ENCODE assay signal across 27 cellular contexts in the genomic region with DNA sequence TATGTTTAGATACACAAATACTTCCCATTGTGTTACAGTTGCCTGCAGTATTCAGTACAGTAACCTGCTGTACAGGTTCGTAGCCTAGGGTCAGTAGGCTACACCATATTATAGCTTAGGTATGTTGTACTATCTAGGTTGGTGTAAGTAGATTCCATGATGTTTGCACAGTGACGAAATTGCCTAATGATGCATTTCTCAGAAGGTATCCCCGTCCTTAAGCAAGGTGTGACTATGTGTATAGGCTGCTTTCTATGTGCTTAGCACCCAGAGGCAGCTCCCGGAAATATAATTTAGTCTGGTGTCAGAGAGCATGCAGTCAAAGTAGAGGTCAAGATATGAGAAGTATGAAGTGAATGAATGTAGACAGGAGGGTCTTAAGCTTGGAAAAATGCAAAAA. TPM values are rescaled to one million over a fixed set of nuclear protein-coding genes. Genes with fewer than 3 reads are reported as not detected.
"Had no signal": no experiment of that assay in that cellular context is flagged by ENCODE, and none has a peak within 500 bp of the region (broad histone marks: within the 10 kb centered on the region; RNA-seq: fewer than 3 reads in every experiment).

No MANE protein-coding gene starts in this region.

- H3K36me3 ChIP-seq: left ventricle myocardium inferior, neutrophil, spleen, stomach, thoracic aorta, transverse colon had no signal

- H3K9me3 Mint-ChIP-seq: naive thymus-derived CD4-positive, alpha-beta T cell had no signal

- H3K27me3 ChIP-seq: heart left ventricle, neutrophil, spleen, stomach, transverse colon had no signal

- FAIRE-seq: islet of Langerhans, urothelium cell line had no signal

- H3K4me3 ChIP-seq: heart left ventricle, left ventricle myocardium inferior, psoas muscle, spleen, stomach, thoracic aorta, transverse colon had no signal

- H3K9me3 ChIP-seq: heart left ventricle, left ventricle myocardium inferior, neutrophil, psoas muscle, spleen, stomach, thoracic aorta, transverse colon had no signal

- ATAC-seq: heart left ventricle; naive thymus-derived CD4-positive, alpha-beta T cell; psoas muscle; sciatic nerve had no signal

- H3K27ac ChIP-seq: heart left ventricle, left ventricle myocardium inferior, neutrophil, psoas muscle, spleen, thoracic aorta, transverse colon had no signal

- H3K27me3 Mint-ChIP-seq: naive thymus-derived CD4-positive, alpha-beta T cell had no signal

- H3K4me3 Mint-ChIP-seq: naive thymus-derived CD4-positive, alpha-beta T cell had no signal

- H3K27ac Mint-ChIP-seq: naive thymus-derived CD4-positive, alpha-beta T cell had no signal

- DNase-seq: cerebellar nuclear complex; dermis blood vessel endothelial cell; erythroblast; foreskin melanocyte; heart left ventricle; hypothalamus; kidney glomerular epithelial cell; left ventricle myocardium inferior; mesendoderm; naive thymus-derived CD4-positive, alpha-beta T cell; psoas muscle; spleen; stimulated activated CD4-positive, alpha-beta T cell treated with anti-CD3 and anti-CD28 coated beads, Interleukin-15, amount 100 ng/mL, for 24 hours; stimulated activated CD4-positive, alpha-beta T cell treated with anti-CD3 and anti-CD28 coated beads, Interleukin-1b, Interleukin-23, amount 100 ng/mL, for 48 hours; stimulated activated CD4-positive, alpha-beta T cell treated with anti-CD3 and anti-CD28 coated beads, Interleukin-4, amount 100 ng/mL, for 4 hours; stimulated activated naive CD4-positive, alpha-beta T cell; stomach; substantia nigra; transverse colon had no signal

- H3K4me1 ChIP-seq: transverse colon had no signal

RNA-seq across cellular contexts. Expression of a gene that starts 41.7 kb away (rescaled TPM):
- total RNA-seq: glomerular endothelial cell, osteoblast, psoas muscle, skeletal muscle tissue, thoracic aorta had no signal
- polyA plus RNA-seq: heart left ventricle; naive thymus-derived CD4-positive, alpha-beta T cell; spleen had no signal
